In the genomic region with DNA sequence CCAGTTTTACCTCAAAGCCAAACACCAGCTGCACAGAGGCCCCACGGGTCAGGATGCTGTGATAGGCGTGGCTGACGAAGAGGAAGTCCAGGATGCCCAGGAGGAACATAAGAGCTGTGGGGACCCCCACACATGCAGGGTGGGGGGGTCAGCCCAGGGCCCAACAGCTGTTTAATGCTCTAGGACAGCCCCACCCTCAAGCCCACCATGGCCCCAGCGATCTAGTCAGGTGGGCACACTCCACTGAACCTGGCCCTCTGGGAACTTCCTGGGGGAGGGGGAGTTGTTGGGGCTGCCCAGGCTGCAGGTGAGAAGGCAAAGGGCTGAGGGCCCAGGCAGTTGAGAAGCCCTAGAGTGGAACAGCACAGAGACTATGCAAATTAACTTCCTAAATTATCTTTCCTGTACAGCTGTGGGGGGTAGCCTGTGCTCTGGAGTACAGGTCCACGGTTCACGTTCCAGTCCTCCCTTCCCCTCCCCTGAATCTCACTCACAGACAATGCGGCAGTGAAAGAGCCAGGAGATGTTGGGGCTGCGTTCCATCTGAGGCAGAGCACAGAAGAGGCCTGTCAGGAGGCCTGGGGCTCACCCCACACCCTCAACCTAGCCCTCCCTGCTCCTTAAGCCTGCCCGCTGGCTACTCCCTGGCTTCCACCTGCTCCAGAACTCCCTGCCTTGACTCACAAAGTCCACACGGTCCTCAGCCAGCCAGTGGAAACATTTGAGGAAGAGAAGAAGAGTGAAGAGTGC, we compare ENCODE assay signal across 8 cellular contexts. TPM values are rescaled to one million over a fixed set of nuclear protein-coding genes. Genes with fewer than 3 reads are reported as not detected.
DNase-seq lines count a peak whose midpoint lies in the region; ATAC-seq and TF ChIP-seq lines count a peak whose summit lies in the region.

No MANE protein-coding gene starts in this region.

- H3K27me3 ChIP-seq in adipocyte (replicated peaks; ENCODE audit: control insufficient read depth, insufficient read depth, low read length) (no peaks in the 10 kb centered on the region), osteoblast (ENCODE audit: insufficient read depth, low read length) (no peaks in the 10 kb centered on the region)

- H3K9ac ChIP-seq in adipocyte (ENCODE audit: low read length), result peak overlapping the region; percentile 100

- H3K4me1 ChIP-seq in HEK293 (ENCODE audit: control insufficient read depth, insufficient read depth, low read length) (no peaks in the 10 kb centered on the region; the same call in 1 of the 2 replicates), adipocyte (ENCODE audit: control insufficient read depth, insufficient read depth, low read length) (peaks cover 16% of the 10 kb centered on the region), osteoblast (ENCODE audit: insufficient read depth, low read length) (peaks cover 18% of the 10 kb centered on the region)

- TF ChIP-seq CTCF in GM12875 (IDR thresholded peaks at IDR 0.05; ENCODE audit: borderline replicate concordance, insufficient read depth, low read depth, low read length) (no peak), HEK293 (tag by site-specific recombination; IDR thresholded peaks at IDR 0.05) (no peak), osteoblast (IDR thresholded peaks at IDR 0.05; ENCODE audit: extremely low read depth, low read depth, low read length) (no peak)

- peaks cover 52% of the 10 kb centered on the region for H3K79me2 ChIP-seq in osteoblast (ENCODE audit: insufficient read depth, low read length)

- H3K4me2 ChIP-seq in osteoblast (ENCODE audit: insufficient read depth, low read length), result peak overlapping the region; percentile 85

- POLR2A ChIA-PET in HEK293 (lab: Yijun Ruan, JAX), result interaction anchor here (0.6 to 2.5 kb wide), 3 partner anchors 10 to 118 kb away, joined by 3 to 24 read pairs (median 3); a partner anchor contains a TSS

- intact Hi-C loops in posterior vena cava (cut with DNase I), result loop anchor here in 1 of 2 donors (5.0 kb wide), 1 partner anchor 50 kb away; a partner anchor contains a TSS

- CTCF ChIA-PET in HEK293 (lab: Yijun Ruan, JAX), result interaction anchor here (0.9 to 1.2 kb wide), 3 partner anchors 10 to 14 kb away, joined by 3 read pairs; a partner anchor contains a TSS

- peaks cover 35% of the 10 kb centered on the region for H4K20me1 ChIP-seq in osteoblast (ENCODE audit: insufficient read depth, low read length)

- DNase-seq in adipocyte (ENCODE audit: low read depth) (no peak), osteoblast (ENCODE audit: insufficient read length, low spot score, missing footprints) (peak; percentile 47), NCI-H2081 (lab: John Stamatoyannopoulos, UW) (no peak), NCI-H1417 (lab: John Stamatoyannopoulos, UW) (no peak), posterior vena cava (ENCODE audit: low spot score) (no peak)

- no peak overlapping the region for H2AFZ ChIP-seq in osteoblast (ENCODE audit: low read length)

- no peak for ATAC-seq in HG03280 (IDR thresholded peaks at IDR 0.05; ENCODE audit: unreplicated experiment)

- H3K36me3 ChIP-seq in HEK293 (ENCODE audit: control insufficient read depth in 2 of 2, insufficient read depth in 1 of 2, low read length in 2 of 2), result peaks cover 0 to 56% of the 10 kb centered on the region in 2 experiments; a peak in 1 of 3 replicates
- H3K36me3 ChIP-seq in adipocyte (ENCODE audit: control insufficient read depth, insufficient read depth, low read length, severe bottlenecking), result peaks cover 55% of the 10 kb centered on the region
- peaks cover 50% of the 10 kb centered on the region for H3K36me3 ChIP-seq in osteoblast (ENCODE audit: insufficient read depth, low read length)

- H3K9me3 ChIP-seq in HEK293 (ENCODE audit: control insufficient read depth, insufficient read depth, low read depth, low read length) (no peaks in the 10 kb centered on the region), adipocyte (ENCODE audit: control insufficient read depth, low read length) (no peaks in the 10 kb centered on the region), osteoblast (ENCODE audit: low read depth, low read length) (no peaks in the 10 kb centered on the region)

- H3K27ac ChIP-seq in HEK293 (ENCODE audit: extremely low read depth, low read depth, low read length), result no peak overlapping the region
- peak overlapping the region; percentile 99 for H3K27ac ChIP-seq in osteoblast (ENCODE audit: low read depth, low read length)

- H3K4me3 ChIP-seq in GM12875 (ENCODE audit: low read depth, low read length), result peak overlapping the region; percentile 99
- no peak overlapping the region for H3K4me3 ChIP-seq in HEK293 (ENCODE audit: low read depth, low read length)
- H3K4me3 ChIP-seq in adipocyte (ENCODE audit: low read length), result peak overlapping the region; percentile 97
- peak overlapping the region; percentile 96 for H3K4me3 ChIP-seq in osteoblast (ENCODE audit: insufficient read depth, low read length)

TF ChIP-seq in HEK293, 187 proteins besides CTCF, POLR2A, EP300 and RAD21:
- TF ChIP-seq ZNF335 (tag by site-specific recombination; conservative IDR thresholded peaks at IDR 0.05), result no peak
- no peak for TF ChIP-seq IKZF3 (tag by site-specific recombination; IDR thresholded peaks at IDR 0.05)
- no peak for TF ChIP-seq BCL11B (tag by site-specific recombination; IDR thresholded peaks at IDR 0.05; ENCODE audit: low read depth)
- TF ChIP-seq ZNF670 (tag by site-specific recombination; IDR thresholded peaks at IDR 0.05; ENCODE audit: low read depth), result no peak
- TF ChIP-seq GLIS2 (tag by site-specific recombination; IDR thresholded peaks at IDR 0.05), result 0 out of 2 replicates have a peak, but pooled peaks have one; percentile 10
- no peak for TF ChIP-seq SETDB1 (IDR thresholded peaks at IDR 0.05; ENCODE audit: insufficient read length, low read length)
- no peak for TF ChIP-seq ZNF660 (tag by site-specific recombination; IDR thresholded peaks at IDR 0.05)

RNA-seq across cellular contexts. Expression of a gene that starts 1.9 kb away (rescaled TPM):
- total RNA-seq in osteoblast (10.3 and 11.9 TPM in 2 replicates), posterior vena cava (10 to 100 TPM; 52.7 to 57.0 TPM)

RNA-seq across cellular contexts. Expression of a gene that starts 10.3 kb away (rescaled TPM):
- 37.4 and 41.6 TPM in 2 replicates for total RNA-seq in osteoblast
- total RNA-seq in posterior vena cava, result 10 to 100 TPM; 34.1 to 39.3 TPM

RNA-seq across cellular contexts. Expression of a gene that starts 10.5 kb away (rescaled TPM):
- total RNA-seq in osteoblast, result 94.3 and 118 TPM in 2 replicates
- 100 to 1,000 TPM; 725 to 753 TPM for total RNA-seq in posterior vena cava

RNA-seq across cellular contexts. Expression of a gene that starts 14.9 kb away (rescaled TPM):
- total RNA-seq in osteoblast (12.3 and 12.4 TPM in 2 replicates), posterior vena cava (1 to 10 TPM; 6.0 to 6.3 TPM)

RNA-seq across cellular contexts. Expression of a gene that starts 20.7 kb away (rescaled TPM):
- total RNA-seq in osteoblast (8.8 and 10.1 TPM in 2 replicates), posterior vena cava (1 to 10 TPM; 3.1 to 4.0 TPM)
